ENCODE assay signal across 8 cellular contexts in genomic region chr11:117099681-117100080, GRCh38. TPM values are rescaled to one million over a fixed set of nuclear protein-coding genes. Genes with fewer than 3 reads are reported as not detected.
DNase-seq lines count a peak whose midpoint lies in the region; ATAC-seq and TF ChIP-seq lines count a peak whose summit lies in the region.

No MANE protein-coding gene starts in this region.

- no peak overlapping the region for H3K4me3 ChIP-seq in Caco-2 (ENCODE audit: low read depth, low read length)
- H3K4me3 ChIP-seq in right cardiac atrium (ENCODE audit: low read length) = no peak overlapping the region
- no peak overlapping the region for H3K4me3 ChIP-seq in gastrocnemius medialis
- H3K4me3 ChIP-seq in testis = no peak overlapping the region

- H3K27ac Mint-ChIP-seq in Caco-2 (ENCODE audit: unreplicated experiment) (peak overlapping the region; percentile 99), activated B cell treated with CpG ODN at 0.5 μM for 24 hours (peak overlapping the region; percentile 97)

- H3K9me3 ChIP-seq in Caco-2 (no peaks in the 10 kb centered on the region), right cardiac atrium (ENCODE audit: control insufficient read depth, low read length) (no peaks in the 10 kb centered on the region), gastrocnemius medialis (no peaks in the 10 kb centered on the region), testis (no peaks in the 10 kb centered on the region)

- TF ChIP-seq POLR2A in gastrocnemius medialis (IDR thresholded peaks at IDR 0.05) (no peak), testis (IDR thresholded peaks at IDR 0.05) (no peak)

- H3K36me3 ChIP-seq in Caco-2 (ENCODE audit: control insufficient read depth, insufficient read depth, low read length) = 0 out of 2 replicates have a peak, but pooled peaks cover under 1% of the 10 kb centered on the region
- no peaks in the 10 kb centered on the region for H3K36me3 ChIP-seq in gastrocnemius medialis
- H3K36me3 ChIP-seq in testis (ENCODE audit: low read depth, missing control alignments) = no peaks in the 10 kb centered on the region

- TF ChIP-seq CTCF in Caco-2 (IDR thresholded peaks at IDR 0.05; ENCODE audit: insufficient read depth in 1 of 2, low read depth in 1 of 2, low read length in 1 of 2, severe bottlenecking in 1 of 2, unreplicated experiment in 1 of 2) (no peak), activated B cell treated with CpG ODN at 0.5 μM for 24 hours (IDR thresholded peaks at IDR 0.05) (no peak), gastrocnemius medialis (IDR thresholded peaks at IDR 0.05 in 4 of 5, conservative IDR thresholded peaks at IDR 0.05 in 1 of 5) (no peak), testis (IDR thresholded peaks at IDR 0.05) (no peak)

- H3K36me3 Mint-ChIP-seq in Caco-2 (ENCODE audit: insufficient read depth, unreplicated experiment) (peaks cover 17% of the 10 kb centered on the region), activated B cell treated with CpG ODN at 0.5 μM for 24 hours (ENCODE audit: low read depth) (peaks cover 7% of the 10 kb centered on the region)

- H3K27me3 ChIP-seq in Caco-2 (replicated peaks; ENCODE audit: control insufficient read depth, insufficient read depth, low read length) (no peaks in the 10 kb centered on the region), right cardiac atrium (ENCODE audit: control insufficient read depth, insufficient read depth) (no peaks in the 10 kb centered on the region), gastrocnemius medialis (no peaks in the 10 kb centered on the region), testis (no peaks in the 10 kb centered on the region)

- POLR2A ChIA-PET in Caco-2 (lab: Charles Lee) (interaction anchor here (0.5 kb wide), 1 partner anchor 211 kb away, joined by 3 read pairs; no protein-coding TSS in a partner anchor), activated B cell treated with CpG ODN at 0.5 μM for 24 hours (lab: Charles Lee) (interaction anchor here (1.3 to 2.0 kb wide), 4 partner anchors 170 to 219 kb away, joined by 3 to 6 read pairs (median 5); no protein-coding TSS in a partner anchor)

- 55% methylated on average over 2 of the region's 2 CpGs for WGBS in right cardiac atrium
- 54 to 76% methylated on average over 2 of the region's 2 CpGs for WGBS in testis, 2 donors

- no peak for DNase-seq in Caco-2
- DNase-seq in activated B cell treated with CpG ODN at 0.5 μM for 24 hours = no peak
- DNase-seq in right cardiac atrium = no peak
- DNase-seq in gastrocnemius medialis = no peak
- DNase-seq in posterior cingulate gyrus = no peak
- no peak for DNase-seq in testis
- no peak for DNase-seq in midbrain (lab: John Stamatoyannopoulos, UW)

- H3K9me3 Mint-ChIP-seq in Caco-2 (ENCODE audit: unreplicated experiment) (no peaks in the 10 kb centered on the region), activated B cell treated with CpG ODN at 0.5 μM for 24 hours (no peaks in the 10 kb centered on the region)

- in situ Hi-C loops in gastrocnemius medialis (cut with MboI; ENCODE audit: low sequenced_read_pairs in 4 of 4) = loop anchor here in 3 of 4 donors (5.0 to 10.0 kb wide), 5 partner anchors 125 to 315 kb away; partner anchors contain the start of genes APOA5 (in 2 of the 3) and ZPR1 (in 1 of the 3)

- peak overlapping the region; percentile 77 for H3K4me3 Mint-ChIP-seq in Caco-2 (ENCODE audit: unreplicated experiment)
- H3K4me3 Mint-ChIP-seq in activated B cell treated with CpG ODN at 0.5 μM for 24 hours = peak overlapping the region; percentile 91

- H3K27ac ChIP-seq in right cardiac atrium (ENCODE audit: low read length) (peak overlapping the region; percentile 65), gastrocnemius medialis (peak overlapping the region; percentile 90 to 97 (median 92)), testis (peak overlapping the region in 1 of 2 donors; percentile 98)

- no TSS peak for BruUV-seq in Caco-2 (replicated peaks; lab: Mats Ljungman, UMichigan)

- CTCF ChIA-PET in Caco-2 (lab: Charles Lee) = interaction anchor here (0.6 to 2.3 kb wide), 6 partner anchors 39 to 370 kb away, joined by 3 to 9 read pairs (median 6); partner anchors contain the start of gene PAFAH1B2
- CTCF ChIA-PET in activated B cell treated with CpG ODN at 0.5 μM for 24 hours (lab: Charles Lee) = interaction anchor here (0.6 to 3.3 kb wide), 10 partner anchors 22 to 229 kb away, joined by 3 to 31 read pairs (median 4); no protein-coding TSS in a partner anchor

- peaks cover 35% of the 10 kb centered on the region for H3K4me1 ChIP-seq in Caco-2
- H3K4me1 ChIP-seq in right cardiac atrium (ENCODE audit: control insufficient read depth, insufficient read depth, low read length) = peaks cover 13% of the 10 kb centered on the region
- H3K4me1 ChIP-seq in gastrocnemius medialis = peaks cover 34 to 37% of the 10 kb centered on the region in 2 donors
- H3K4me1 ChIP-seq in testis = peaks cover 27% of the 10 kb centered on the region

- intact Hi-C loops in Caco-2 (cut with micrococcal nuclease; ENCODE audit: unreplicated experiment) = loop anchor here (2.0 to 5.0 kb wide), 3 partner anchors 173 to 312 kb away; partner anchors contain the start of gene ZPR1
- intact Hi-C loops in activated B cell treated with CpG ODN at 0.5 μM for 24 hours (cut with micrococcal nuclease) = loop anchor here (2.0 to 5.0 kb wide), 5 partner anchors 43 to 327 kb away; partner anchors contain the start of genes BUD13, PAFAH1B2 and ZPR1
- intact Hi-C loops in right cardiac atrium (cut with DNase I) = loop anchor here in 2 of 4 donors (5.0 to 10.0 kb wide), 2 partner anchors 105 to 212 kb away; no protein-coding TSS in a partner anchor
- intact Hi-C loops in gastrocnemius medialis (cut with DNase I; ENCODE audit: low total_unique reads) = loop anchor here (2.0 to 5.0 kb wide), 7 partner anchors 52 to 327 kb away; partner anchors contain the start of genes BUD13, SIDT2 and ZPR1
- intact Hi-C loops in posterior cingulate gyrus (cut with DNase I) = loop anchor here (2.0 to 5.0 kb wide), 2 partner anchors 127 to 221 kb away; no protein-coding TSS in a partner anchor
- intact Hi-C loops in testis (cut with DNase I; ENCODE audit: low total_unique reads) = loop anchor here (10.0 kb wide), 1 partner anchor 225 kb away; no protein-coding TSS in a partner anchor

- H3K4me1 Mint-ChIP-seq in Caco-2 (ENCODE audit: low read depth, unreplicated experiment) (peaks cover 44% of the 10 kb centered on the region), activated B cell treated with CpG ODN at 0.5 μM for 24 hours (peaks cover 45% of the 10 kb centered on the region)

- no peaks in the 10 kb centered on the region for H3K27me3 Mint-ChIP-seq in Caco-2 (ENCODE audit: insufficient read depth, unreplicated experiment)
- H3K27me3 Mint-ChIP-seq in activated B cell treated with CpG ODN at 0.5 μM for 24 hours = no peaks in the 10 kb centered on the region

- ATAC-seq in activated B cell treated with CpG ODN at 0.5 μM for 24 hours (ENCODE audit: low read depth) (no peak), right cardiac atrium (peak; percentile 22 to 28), gastrocnemius medialis (no peak), HG02885 (IDR thresholded peaks at IDR 0.05; ENCODE audit: poor library complexity, unreplicated experiment) (no peak)

RNA-seq across cellular contexts. Expression of gene SIK3, which starts 1.5 kb away (rescaled TPM):
- total RNA-seq in Caco-2 (2022) = 65.7 and 69.4 TPM in 2 replicates
- total RNA-seq in activated B cell treated with CpG ODN at 0.5 μM for 24 hours = 75.0 and 88.4 TPM in 2 replicates
- 10 to 100 TPM; 34.2 to 46.6 (median 36.9) TPM for total RNA-seq in right cardiac atrium
- polyA plus RNA-seq in right cardiac atrium = 13.4 TPM
- total RNA-seq in gastrocnemius medialis = 10 to 100 TPM; 34.4 to 42.4 (median 37.2) TPM
- 100 to 1,000 TPM; 123 to 125 TPM for total RNA-seq in testis
- 112 TPM for polyA plus RNA-seq in testis (ENCODE audit: insufficient read depth, low read depth, low replicate concordance)

RNA-seq across cellular contexts. Expression of gene PAFAH1B2, which starts 44.4 kb away (rescaled TPM):
- total RNA-seq in Caco-2 (2022) (167 and 168 TPM in 2 replicates), activated B cell treated with CpG ODN at 0.5 μM for 24 hours (71.3 and 78.7 TPM in 2 replicates), right cardiac atrium (10 to 100 TPM; 52.6 to 68.1 (median 57.5) TPM), gastrocnemius medialis (10 to 100 TPM; 25.8 to 52.3 (median 35.2) TPM), testis (100 to 1,000 TPM; 150 to 156 TPM)
- polyA plus RNA-seq in right cardiac atrium (20.4 TPM), testis (ENCODE audit: insufficient read depth, low read depth, low replicate concordance) (66.5 TPM)

Comparison
In these comparisons a context has a peak if more than half of its experiments do, and no peak if none do; other contexts are left out.
1. ATAC-seq: peak in right cardiac atrium (2 of 2); none in activated B cell treated with CpG ODN at 0.5 μM for 24 hours (single experiment), gastrocnemius medialis (0 of 2) and HG02885 (single experiment).